8 cellular contexts compared by ENCODE assay signal in the genomic region with DNA sequence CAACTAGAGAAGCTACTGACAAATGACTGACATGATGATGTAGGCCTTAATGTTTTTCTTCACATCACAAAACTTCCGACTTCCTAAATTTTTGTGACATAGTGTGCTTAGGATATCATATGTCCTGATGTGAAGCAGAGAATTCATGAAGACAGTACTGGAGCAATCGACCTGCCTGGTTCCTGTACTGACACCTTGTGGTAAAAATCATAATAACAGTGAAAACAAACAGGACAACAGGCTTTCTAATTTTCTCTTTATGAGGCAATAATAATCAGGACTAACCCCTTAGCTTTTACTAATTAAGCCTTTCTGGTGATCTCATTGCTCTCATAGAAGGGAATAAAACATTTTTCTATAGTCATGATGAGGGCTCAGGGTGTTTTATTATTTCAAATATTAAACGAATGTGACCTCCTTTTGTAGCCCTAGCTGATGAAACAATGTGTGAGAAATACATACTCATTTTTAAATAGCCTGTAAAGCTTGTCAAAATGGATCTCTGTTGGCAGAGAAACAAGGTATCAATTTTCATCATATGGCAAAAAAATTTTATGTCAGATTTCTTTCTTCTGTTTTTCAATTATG.
DNase-seq lines count a peak whose midpoint lies in the region; ATAC-seq and TF ChIP-seq lines count a peak whose summit lies in the region.

No MANE protein-coding gene starts in this region.

- no peak overlapping the region for H2AK5ac ChIP-seq in mesenchymal stem cell (ENCODE audit: low read length, severe bottlenecking)

- H2BK15ac ChIP-seq in mesenchymal stem cell (ENCODE audit: low read depth, poor library complexity, severe bottlenecking): no peak overlapping the region

- H3K4me2 ChIP-seq in mesenchymal stem cell (ENCODE audit: low read length, poor library complexity, severe bottlenecking): no peak overlapping the region

- 21 to 27% (median 24%) methylated on average over 3 of the region's 3 CpGs for WGBS in heart left ventricle, 4 donors
- no CpG with 5 or more reads among the region's 3 CpGs for WGBS in mesenchymal stem cell

- DNase-seq in heart left ventricle: no peak
- DNase-seq in Right ventricle myocardium superior: no peak
- DNase-seq in KBM-7: peak; percentile 46
- no peak for DNase-seq in astrocyte of the cerebellum (ENCODE audit: low read depth)
- DNase-seq in mesenchymal stem cell: peak; percentile 10
- DNase-seq in COR-L47 (lab: John Stamatoyannopoulos, UW): no peak

- H3K36me3 ChIP-seq in heart left ventricle (no peaks in the 10 kb centered on the region), mesenchymal stem cell (ENCODE audit: control insufficient read depth in 1 of 2, insufficient read depth in 2 of 2, low read depth in 1 of 2, low read length in 2 of 2) (no peaks in the 10 kb centered on the region)

- H4K91ac ChIP-seq in mesenchymal stem cell (ENCODE audit: low read length): no peak overlapping the region

- H3K9me3 ChIP-seq in heart left ventricle (no peaks in the 10 kb centered on the region), mesenchymal stem cell (ENCODE audit: control insufficient read depth, low read length) (peaks cover 1% of the 10 kb centered on the region)

- H2BK12ac ChIP-seq in mesenchymal stem cell (ENCODE audit: low read length in 2 of 2): no peak overlapping the region

- H3K4me3 ChIP-seq in heart left ventricle: no peak overlapping the region
- no peak overlapping the region for H3K4me3 ChIP-seq in astrocyte of the cerebellum (ENCODE audit: low read depth, low read length)
- H3K4me3 ChIP-seq in mesenchymal stem cell (ENCODE audit: insufficient read depth in 1 of 2, low read depth in 1 of 2, low read length in 2 of 2): no peak overlapping the region

- H2BK120ac ChIP-seq in mesenchymal stem cell (ENCODE audit: low read depth, low read length): no peak overlapping the region

- TF ChIP-seq CTCF in heart left ventricle (IDR thresholded peaks at IDR 0.05): peak; percentile 10 to 62 (median 42)
- peak; percentile 48 for TF ChIP-seq CTCF in astrocyte of the cerebellum (IDR thresholded peaks at IDR 0.05; ENCODE audit: low read depth, low read length, missing control alignments)

- in situ Hi-C loops in KBM-7 (cut with MboI; ENCODE audit: low pct_unique_long_range_greater_than_20kb, low sequenced_read_pairs): no loop called here
- in situ Hi-C loops in astrocyte of the cerebellum (cut with HindIII; ENCODE audit: low sequenced_read_pairs): no loop called here

- intact Hi-C loops in heart left ventricle (cut with DNase I) (loop anchor here in 1 of 10 donors (10.0 kb wide), 1 partner anchor 294 kb away; no protein-coding TSS in a partner anchor), Right ventricle myocardium superior (cut with DNase I) (no loop called here)

- H3K4me1 ChIP-seq in heart left ventricle (no peaks in the 10 kb centered on the region), mesenchymal stem cell (ENCODE audit: control insufficient read depth, insufficient read depth, low read depth, low read length) (no peaks in the 10 kb centered on the region)

- H4K8ac ChIP-seq in mesenchymal stem cell (ENCODE audit: low read length): no peak overlapping the region

- no peak overlapping the region for H3K9ac ChIP-seq in mesenchymal stem cell (ENCODE audit: low read length)

- no peak for ATAC-seq in heart left ventricle
- no peak for ATAC-seq in Right ventricle myocardium superior (ENCODE audit: poor library complexity)
- ATAC-seq in HG02759 (IDR thresholded peaks at IDR 0.05; ENCODE audit: unreplicated experiment): no peak
- ATAC-seq in GM21381 (IDR thresholded peaks at IDR 0.05; ENCODE audit: unreplicated experiment): no peak

- H3K79me1 ChIP-seq in mesenchymal stem cell (replicated peaks; ENCODE audit: low read length, poor library complexity, severe bottlenecking): no peaks in the 10 kb centered on the region

- no peak overlapping the region for H3K4ac ChIP-seq in mesenchymal stem cell (ENCODE audit: low read depth in 1 of 2, low read length in 2 of 2)

- no peak overlapping the region for H3K27ac ChIP-seq in heart left ventricle
- H3K27ac ChIP-seq in mesenchymal stem cell (ENCODE audit: low read length, poor library complexity, severe bottlenecking): no peak overlapping the region

- H3K23ac ChIP-seq in mesenchymal stem cell (ENCODE audit: low read length in 2 of 2): no peak overlapping the region

- no peak overlapping the region for H3K18ac ChIP-seq in mesenchymal stem cell (ENCODE audit: low read depth in 1 of 2, low read length in 2 of 2)

- no peak overlapping the region for H2AFZ ChIP-seq in mesenchymal stem cell (ENCODE audit: low read depth, low read length)

- H3K14ac ChIP-seq in mesenchymal stem cell (ENCODE audit: low read length in 2 of 2): no peak overlapping the region

- no peak for TF ChIP-seq POLR2A in heart left ventricle (IDR thresholded peaks at IDR 0.05)

- no peak overlapping the region for H2BK5ac ChIP-seq in mesenchymal stem cell (ENCODE audit: low read depth, low read length, poor library complexity, severe bottlenecking)

- H3K27me3 ChIP-seq in heart left ventricle (no peaks in the 10 kb centered on the region), mesenchymal stem cell (ENCODE audit: control insufficient read depth in 1 of 2, insufficient read depth in 1 of 2, low read length in 2 of 2) (no peaks in the 10 kb centered on the region)

Comparison
In these comparisons a context has a peak if more than half of its experiments do, and no peak if none do; other contexts are left out.
1. DNase-seq: peak in KBM-7 (single experiment) and mesenchymal stem cell (single experiment); none in heart left ventricle (0 of 5), Right ventricle myocardium superior (single experiment), astrocyte of the cerebellum (single experiment) and COR-L47 (single experiment).